Comparison of ENCODE assay signal across 18 cellular contexts in genomic region chr10:23192741-23193434, GRCh38. TPM values are rescaled to one million over a fixed set of nuclear protein-coding genes. Genes with fewer than 3 reads are reported as not detected.
DNase-seq lines count a peak whose midpoint lies in the region; ATAC-seq, FAIRE-seq and TF ChIP-seq lines count a peak whose summit lies in the region.
"Had no signal": no experiment of that assay in that cellular context is flagged by ENCODE, and none has a peak within 500 bp of the region (broad histone marks: within the 10 kb centered on the region; RNA-seq: fewer than 3 reads in every experiment).

No MANE protein-coding gene starts in this region.

- WGBS in A549 (ENCODE audit: missing lambda C conversion rate) = 45% methylated on average over 24 of the region's 96 CpGs

- FAIRE-seq in A549 (lab: Jason Lieb, UNC) = no peak
- FAIRE-seq: keratinocyte had no signal

- TF ChIP-seq CTCF in A549 (IDR thresholded peaks at IDR 0.05) (no peak), GM10248 (IDR thresholded peaks at IDR 0.05; ENCODE audit: control extremely low read depth, extremely low read depth, low read depth, missing control alignments) (no peak), uterus (IDR thresholded peaks at IDR 0.05) (no peak)

- intact Hi-C loops in uterus (cut with DNase I; ENCODE audit: low total_unique reads) = no loop called here

- no peaks in the 10 kb centered on the region for H3K4me1 ChIP-seq in A549
- H3K4me1 ChIP-seq in uterus = peaks cover 0 to 13% of the 10 kb centered on the region in 2 donors
- H3K4me1 ChIP-seq: gastrocnemius medialis, parathyroid adenoma had no signal

- H3K36me3 ChIP-seq in SK-N-MC (ENCODE audit: insufficient read depth, low read length) (no peaks in the 10 kb centered on the region), uterus (no peaks in the 10 kb centered on the region)
- H3K36me3 ChIP-seq: cardiac muscle cell, gastrocnemius medialis had no signal

- POLR2A ChIA-PET in A549 (lab: Yijun Ruan, JAX) (no interaction called here), GM10248 (lab: Yijun Ruan, JAX) (interaction anchor here (0.6 to 0.7 kb wide), 2 partner anchors 13 to 24 kb away, joined by 3 to 5 read pairs; no protein-coding TSS in a partner anchor)

- no peak for TF ChIP-seq EP300 in A549 (IDR thresholded peaks at IDR 0.05)

- peaks cover 0 to 21% of the 10 kb centered on the region in 2 donors for H3K27me3 ChIP-seq in uterus

- ATAC-seq in A549 (no peak), HG02759 (IDR thresholded peaks at IDR 0.05; ENCODE audit: unreplicated experiment) (no peak)
- ATAC-seq: gastrocnemius medialis had no signal

- TF ChIP-seq POLR2A in A549 (IDR thresholded peaks at IDR 0.05; ENCODE audit: low read length) = no peak
- no peak for TF ChIP-seq POLR2A in uterus (IDR thresholded peaks at IDR 0.05)

- H3K4me2 ChIP-seq in A549 = peak overlapping the region; percentile 34; the same call in 2 of the 3 replicates

- no peaks in the 10 kb centered on the region for H3K9me3 ChIP-seq in A549
- H3K9me3 ChIP-seq in SK-N-MC (ENCODE audit: low read depth, low read length) = no peaks in the 10 kb centered on the region
- H3K9me3 ChIP-seq in uterus = no peaks in the 10 kb centered on the region
- H3K9me3 ChIP-seq: gastrocnemius medialis had no signal

- CTCF ChIA-PET in A549 (lab: Yijun Ruan, JAX) (interaction anchor here (0.6 to 0.7 kb wide), 2 partner anchors 29 to 35 kb away, joined by 3 read pairs; no protein-coding TSS in a partner anchor), GM10248 (lab: Yijun Ruan, JAX) (no interaction called here)

- no peak for TF ChIP-seq RAD21 in A549 (conservative IDR thresholded peaks at IDR 0.05 in 1 of 2, IDR thresholded peaks at IDR 0.05 in 1 of 2)

- H3K4me3 ChIP-seq in A549 = no peak overlapping the region
- peak overlapping the region; percentile 67 for H3K4me3 ChIP-seq in SK-N-MC
- H3K4me3 ChIP-seq in uterus = no peak overlapping the region
- H3K4me3 ChIP-seq: gastrocnemius medialis had no signal

- DNase-seq in A549 (ENCODE audit: low read depth in 1 of 2, low spot score in 1 of 2) = no peak
- peak; percentile 16 for DNase-seq in GM10248 (ENCODE audit: extremely low spot score)
- DNase-seq in SK-N-MC (ENCODE audit: low read depth, low spot score) = no peak
- peak; percentile 60 for DNase-seq in iPS-NIHi7 (ENCODE audit: extremely low spot score)
- DNase-seq in HuH-7 (ENCODE audit: low spot score) = no peak
- DNase-seq in NCI-H345 (lab: John Stamatoyannopoulos, UW) = no peak
- DNase-seq in uterus = no peak
- DNase-seq: gastrocnemius medialis; NCI-H2107; stimulated activated CD4-positive, alpha-beta T cell treated with anti-CD3 and anti-CD28 coated beads, Interleukin-12 subunit alpha, Interleukin-12 subunit beta, amount 100 ng/mL, for 4 hours had no signal

- H3K9ac ChIP-seq in SK-N-MC (ENCODE audit: insufficient read length) = no peak overlapping the region
- H3K9ac ChIP-seq: parathyroid adenoma had no signal

- no peak overlapping the region for H3K27ac ChIP-seq in A549
- no peak overlapping the region for H3K27ac ChIP-seq in SK-N-MC
- no peak overlapping the region for H3K27ac ChIP-seq in uterus
- H3K27ac ChIP-seq: cardiac muscle cell, gastrocnemius medialis, HL-60, parathyroid adenoma had no signal

TF ChIP-seq in A549, 52 proteins besides CTCF, POLR2A, EP300 and RAD21:
- no peak for TF ChIP-seq MAZ (IDR thresholded peaks at IDR 0.05; ENCODE audit: borderline replicate concordance, low read depth, low read length)
- TF ChIP-seq TFCP2L1 (CRISPR knock-in tag; IDR thresholded peaks at IDR 0.05) = no peak
- TF ChIP-seq NPAS2 (CRISPR knock-in tag; IDR thresholded peaks at IDR 0.05; ENCODE audit: borderline replicate concordance) = no peak
- TF ChIP-seq JUNB (IDR thresholded peaks at IDR 0.05) = no peak
- no peak for TF ChIP-seq ZC3H11A (IDR thresholded peaks at IDR 0.05)
- no peak for TF ChIP-seq ZFP36 (IDR thresholded peaks at IDR 0.05; ENCODE audit: borderline replicate concordance, partially characterized antibody)
- TF ChIP-seq RFX5 (IDR thresholded peaks at IDR 0.05) = no peak
- TF ChIP-seq HEYL (CRISPR knock-in tag; IDR thresholded peaks at IDR 0.05) = no peak
- TF ChIP-seq BHLHE40 (IDR thresholded peaks at IDR 0.05; ENCODE audit: low read depth, low read length) = no peak
- no peak for TF ChIP-seq CBX2 (IDR thresholded peaks at IDR 0.05; ENCODE audit: borderline replicate concordance, low read depth)
- no peak for TF ChIP-seq ELK1 (IDR thresholded peaks at IDR 0.05; ENCODE audit: low read depth, low read length)
- no peak for TF ChIP-seq E2F6 (IDR thresholded peaks at IDR 0.05; ENCODE audit: borderline replicate concordance, low read depth)
- no peak for TF ChIP-seq MAX (IDR thresholded peaks at IDR 0.05)
- TF ChIP-seq MYC (IDR thresholded peaks at IDR 0.05; ENCODE audit: borderline replicate concordance, low read length) = no peak
- TF ChIP-seq GATA3 (IDR thresholded peaks at IDR 0.05; ENCODE audit: borderline replicate concordance) = no peak
- no peak for TF ChIP-seq SMC3 (IDR thresholded peaks at IDR 0.05)

RNA-seq across cellular contexts. Expression of gene PTF1A, which starts 0.8 kb away (rescaled TPM):
- polyA plus RNA-seq in A549 (2011; rRNA removed) = not detected in 2 replicates
- polyA plus RNA-seq in A549 (2012; cell fraction: cytosol; rRNA removed) = not detected in 2 replicates
- polyA plus RNA-seq in A549 (2012; cell fraction: nucleus; rRNA removed) = not detected in 2 replicates
- not detected in 3 replicates for polyA plus RNA-seq in A549 (2017; fragmentation: RNase III; extraction: RNeasy Plus Mini Kit Qiagen cat#74134 plus additional on column Dnase treatment)
- not detected in 2 replicates for polyA minus RNA-seq in A549 (2011; rRNA and poly(A)+ RNA removed)
- total RNA-seq in uterus = 100 to 1,000 TPM in 1 of 4 donors, under 1 TPM in 1, not detected in 2; 0.90 to 114 TPM
- total RNA-seq: activated naive CD4-positive, alpha-beta T cell treated with anti-CD3 and anti-CD28 coated beads, Interleukin-2, amount 50 U/mL, for 72 hours; cardiac muscle cell; gastrocnemius medialis; temporal lobe had no signal
- polyA plus RNA-seq: BJ, cardiac muscle cell, keratinocyte had no signal

Comparison
In these comparisons a context has a peak if more than half of its experiments do, and no peak if none do; other contexts are left out.
1. DNase-seq: peak in GM10248 (single experiment) and iPS-NIHi7 (single experiment); none in A549 (0 of 2), SK-N-MC (single experiment), HuH-7 (single experiment), NCI-H345 (single experiment) and uterus (0 of 2).